39 cellular contexts compared by ENCODE assay signal in the genomic region with DNA sequence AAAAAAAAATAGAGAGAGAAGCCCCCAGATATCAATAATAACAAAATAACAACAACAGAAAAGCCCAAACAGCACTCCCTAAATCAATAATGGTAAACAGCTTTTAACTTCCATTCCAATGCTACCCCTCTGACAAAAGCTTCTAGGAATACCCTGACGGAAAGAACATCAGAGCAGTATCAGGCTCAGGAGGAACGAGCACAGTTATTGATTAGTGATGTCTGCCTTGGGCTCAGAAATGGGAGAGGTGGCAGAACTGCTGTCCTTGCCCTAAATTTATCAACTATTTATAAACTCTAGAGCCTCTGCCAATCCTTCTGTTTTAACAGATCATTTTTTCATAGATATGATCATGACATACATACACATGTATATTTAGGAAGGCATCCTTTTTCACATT.
"Had no signal": no experiment of that assay in that cellular context is flagged by ENCODE, and none has a peak within 500 bp of the region (broad histone marks: within the 10 kb centered on the region; RNA-seq: fewer than 3 reads in every experiment).

No MANE protein-coding gene starts in this region.

- ATAC-seq: activated naive CD4-positive, alpha-beta T cell treated with anti-CD3 and anti-CD28 coated beads, Interleukin-2, amount 50 U/mL, for 72 hours; activated naive CD8-positive, alpha-beta T cell treated with anti-CD3 and anti-CD28 coated beads, Interleukin-2, amount 50 U/mL, for 24 hours; activated T-cell treated with anti-CD3 and anti-CD28 coated beads, Interleukin-2, amount 50 U/mL, for 4 hours; activated T-cell treated with anti-CD3 and anti-CD28 coated beads, Interleukin-2, amount 50 U/mL, for 72 hours; activated T-helper 17 cell treated with anti-CD3 and anti-CD28 coated beads, Interleukin-2, amount 50 U/mL, for 72 hours; body of pancreas had no signal

- H3K27ac ChIP-seq: adrenal gland, ascending aorta, body of pancreas, brain microvascular endothelial cell, breast epithelium, cardiac muscle cell had no signal

- H3K9me3 Mint-ChIP-seq: activated naive CD4-positive, alpha-beta T cell treated with anti-CD3 and anti-CD28 coated beads for 36 hours; activated naive CD4-positive, alpha-beta T cell treated with anti-CD3 and anti-CD28 coated beads, Interleukin-2, amount 10 ng/mL, durations not matched to agents 7 days and 5 days; activated naive CD4-positive, alpha-beta T cell treated with anti-CD3 and anti-CD28 coated beads, Interleukin-2, amount 50 U/mL, for 24 hours; activated naive CD4-positive, alpha-beta T cell treated with anti-CD3 and anti-CD28 coated beads, Interleukin-2, amount 50 U/mL, for 72 hours; activated naive CD8-positive, alpha-beta T cell treated with anti-CD3 and anti-CD28 coated beads for 36 hours; activated naive CD8-positive, alpha-beta T cell treated with anti-CD3 and anti-CD28 coated beads, Interleukin-2, amount 10 ng/mL, durations not matched to agents 7 days and 5 days; activated naive CD8-positive, alpha-beta T cell treated with anti-CD3 and anti-CD28 coated beads, Interleukin-2, amount 50 U/mL, for 24 hours; activated T-cell treated with anti-CD3 and anti-CD28 coated beads, Interleukin-2, amount 50 U/mL, for 4 hours; activated T-cell treated with anti-CD3 and anti-CD28 coated beads, Interleukin-2, amount 50 U/mL, for 72 hours; activated T-helper 1 cell treated with anti-CD3 and anti-CD28 coated beads, Interleukin-12 subunit alpha, Interleukin-12 subunit beta, Interleukin-2, Interleukin-4 antibody, amounts not matched to agents 30 ng/mL and 10 ng/mL and 1 ng/mL, durations not matched to agents 14 hours and 24 hours and 36 hours; activated T-helper 2 cell treated with anti-CD3 and anti-CD28 coated beads, Interferon-gamma antibody, Interleukin-2, Interleukin-4, amounts not matched to agents 10 μg/mL and 5 μg/mL and 100 μg/mL, durations not matched to agents 14 hours and 24 hours and 36 hours; brain; central memory CD8-positive, alpha-beta T cell had no signal

- H3K27me3 ChIP-seq: adrenal gland, ascending aorta, body of pancreas, brain microvascular endothelial cell, breast epithelium, cardiac muscle cell had no signal

- FAIRE-seq: astrocyte, bronchial epithelial cell, colon had no signal

- H3K4me1 Mint-ChIP-seq: brain; central memory CD8-positive, alpha-beta T cell had no signal

- H3K4me3 ChIP-seq: adrenal gland, ascending aorta, body of pancreas, breast epithelium, cardiac muscle cell had no signal

- H3K4me1 ChIP-seq: adrenal gland, ascending aorta, body of pancreas, breast epithelium had no signal

- DNase-seq: activated effector memory CD4-positive, alpha-beta T cell treated with anti-CD3 and anti-CD28 coated beads, Interleukin-2, amount 50 U/mL, for 16 hours; activated effector memory CD4-positive, alpha-beta T cell treated with Interleukin-2 at 50 U/mL for 16 hours; activated gamma-delta T cell; activated gamma-delta T cell treated with Interleukin-2 at 50 U/mL for 16 hours; activated naive CD4-positive, alpha-beta T cell; activated naive CD4-positive, alpha-beta T cell treated with anti-CD3 and anti-CD28 coated beads for 36 hours; activated naive CD4-positive, alpha-beta T cell treated with anti-CD3 and anti-CD28 coated beads, Interleukin-2, amount 10 ng/mL, durations not matched to agents 7 days and 5 days; activated naive CD4-positive, alpha-beta T cell treated with anti-CD3 and anti-CD28 coated beads, Interleukin-2, amount 50 U/mL, for 16 hours; activated naive CD4-positive, alpha-beta T cell treated with Interleukin-2 at 50 U/mL for 16 hours; activated naive CD8-positive, alpha-beta T cell treated with anti-CD3 and anti-CD28 coated beads for 36 hours; activated naive CD8-positive, alpha-beta T cell treated with anti-CD3 and anti-CD28 coated beads, Interleukin-2, amount 10 ng/mL, durations not matched to agents 7 days and 5 days; activated naive CD8-positive, alpha-beta T cell treated with anti-CD3 and anti-CD28 coated beads, Interleukin-2, amount 50 U/mL, for 24 hours; activated T-cell treated with anti-CD3 and anti-CD28 coated beads, Interleukin-2, amount 50 U/mL, for 4 hours; activated T-cell treated with anti-CD3 and anti-CD28 coated beads, Interleukin-2, amount 50 U/mL, for 48 hours; activated T-cell treated with anti-CD3 and anti-CD28 coated beads, Interleukin-2, amount 50 U/mL, for 72 hours; adrenal gland; amniotic stem cell; amygdala; anterior cingulate cortex; aorta; body of pancreas; brain microvascular endothelial cell; caudate nucleus; central memory CD4-positive, alpha-beta T cell; cerebellar nuclear complex had no signal

- H3K9me3 ChIP-seq: adrenal gland, ascending aorta, body of pancreas, breast epithelium had no signal

- H3K4me3 Mint-ChIP-seq: activated naive CD4-positive, alpha-beta T cell treated with anti-CD3 and anti-CD28 coated beads for 36 hours; activated naive CD4-positive, alpha-beta T cell treated with anti-CD3 and anti-CD28 coated beads, Interleukin-2, amount 10 ng/mL, durations not matched to agents 7 days and 5 days; activated naive CD4-positive, alpha-beta T cell treated with anti-CD3 and anti-CD28 coated beads, Interleukin-2, amount 50 U/mL, for 24 hours; activated naive CD8-positive, alpha-beta T cell; activated naive CD8-positive, alpha-beta T cell treated with anti-CD3 and anti-CD28 coated beads for 36 hours; activated naive CD8-positive, alpha-beta T cell treated with anti-CD3 and anti-CD28 coated beads, Interleukin-2, amount 10 ng/mL, durations not matched to agents 7 days and 5 days; activated naive CD8-positive, alpha-beta T cell treated with anti-CD3 and anti-CD28 coated beads, Interleukin-2, amount 50 U/mL, for 24 hours; activated T-cell treated with anti-CD3 and anti-CD28 coated beads, Interleukin-2, amount 50 U/mL, for 4 hours; activated T-cell treated with anti-CD3 and anti-CD28 coated beads, Interleukin-2, amount 50 U/mL, for 72 hours; activated T-helper 1 cell treated with anti-CD3 and anti-CD28 coated beads, Interleukin-12 subunit alpha, Interleukin-12 subunit beta, Interleukin-2, Interleukin-4 antibody, amounts not matched to agents 30 ng/mL and 10 ng/mL and 1 ng/mL, durations not matched to agents 14 hours and 24 hours and 36 hours; activated T-helper 17 cell treated with anti-CD3 and anti-CD28 coated beads, Interleukin-2, amount 50 U/mL, for 72 hours; brain; central memory CD8-positive, alpha-beta T cell had no signal

- H3K27me3 Mint-ChIP-seq: activated naive CD4-positive, alpha-beta T cell treated with anti-CD3 and anti-CD28 coated beads, Interleukin-2, amount 10 ng/mL, durations not matched to agents 7 days and 5 days; activated naive CD4-positive, alpha-beta T cell treated with anti-CD3 and anti-CD28 coated beads, Interleukin-2, amount 50 U/mL, for 24 hours; activated naive CD8-positive, alpha-beta T cell; activated naive CD8-positive, alpha-beta T cell treated with anti-CD3 and anti-CD28 coated beads for 36 hours; activated naive CD8-positive, alpha-beta T cell treated with anti-CD3 and anti-CD28 coated beads, Interleukin-2, amount 10 ng/mL, durations not matched to agents 7 days and 5 days; activated naive CD8-positive, alpha-beta T cell treated with anti-CD3 and anti-CD28 coated beads, Interleukin-2, amount 50 U/mL, for 24 hours; activated T-helper 17 cell treated with anti-CD3 and anti-CD28 coated beads, Interleukin-2, amount 50 U/mL, for 72 hours; central memory CD8-positive, alpha-beta T cell had no signal

- H3K27ac Mint-ChIP-seq: activated naive CD4-positive, alpha-beta T cell treated with anti-CD3 and anti-CD28 coated beads for 36 hours; activated naive CD4-positive, alpha-beta T cell treated with anti-CD3 and anti-CD28 coated beads, Interleukin-2, amount 10 ng/mL, durations not matched to agents 7 days and 5 days; activated naive CD4-positive, alpha-beta T cell treated with anti-CD3 and anti-CD28 coated beads, Interleukin-2, amount 50 U/mL, for 24 hours; activated naive CD8-positive, alpha-beta T cell; activated naive CD8-positive, alpha-beta T cell treated with anti-CD3 and anti-CD28 coated beads for 36 hours; activated naive CD8-positive, alpha-beta T cell treated with anti-CD3 and anti-CD28 coated beads, Interleukin-2, amount 10 ng/mL, durations not matched to agents 7 days and 5 days; activated naive CD8-positive, alpha-beta T cell treated with anti-CD3 and anti-CD28 coated beads, Interleukin-2, amount 50 U/mL, for 24 hours; activated T-cell treated with anti-CD3 and anti-CD28 coated beads, Interleukin-2, amount 50 U/mL, for 72 hours; activated T-helper 1 cell treated with anti-CD3 and anti-CD28 coated beads, Interleukin-12 subunit alpha, Interleukin-12 subunit beta, Interleukin-2, Interleukin-4 antibody, amounts not matched to agents 30 ng/mL and 10 ng/mL and 1 ng/mL, durations not matched to agents 14 hours and 24 hours and 36 hours; activated T-helper 2 cell treated with anti-CD3 and anti-CD28 coated beads, Interferon-gamma antibody, Interleukin-2, Interleukin-4, amounts not matched to agents 10 μg/mL and 5 μg/mL and 100 μg/mL, durations not matched to agents 14 hours and 24 hours and 36 hours; brain had no signal
